Comparison of ENCODE assay signal across 10 cellular contexts in genomic region chr5:79845448-79846197, GRCh38.
DNase-seq lines count a peak whose midpoint lies in the region; ATAC-seq and TF ChIP-seq lines count a peak whose summit lies in the region.
"Had no signal": no experiment of that assay in that cellular context is flagged by ENCODE, and none has a peak within 500 bp of the region (broad histone marks: within the 10 kb centered on the region; RNA-seq: fewer than 3 reads in every experiment).

No MANE protein-coding gene starts in this region.

- ATAC-seq in activated CD8-positive, alpha-beta T cell treated with anti-CD3 and anti-CD28 coated beads for 36 hours, result peak; percentile 95
- no peak for ATAC-seq in HG02870 (IDR thresholded peaks at IDR 0.05; ENCODE audit: unreplicated experiment)

- POLR2A ChIA-PET in activated CD8-positive, alpha-beta T cell treated with anti-CD3 and anti-CD28 coated beads for 36 hours (lab: Charles Lee), result interaction anchor here (0.8 kb wide), 1 partner anchor 106 kb away, joined by 3 read pairs; no protein-coding TSS in a partner anchor

- H3K36me3 Mint-ChIP-seq in activated naive CD4-positive, alpha-beta T cell treated with anti-CD3 and anti-CD28 coated beads, Interleukin-2, amount 10 ng/mL, durations not matched to agents 7 days and 5 days, result no peaks in the 10 kb centered on the region
- no peaks in the 10 kb centered on the region for H3K36me3 Mint-ChIP-seq in activated CD8-positive, alpha-beta T cell treated with anti-CD3 and anti-CD28 coated beads for 36 hours (ENCODE audit: low read depth)
- H3K36me3 Mint-ChIP-seq: CD14-positive monocyte had no signal

- no peak overlapping the region for H3K27ac Mint-ChIP-seq in activated naive CD4-positive, alpha-beta T cell treated with anti-CD3 and anti-CD28 coated beads, Interleukin-2, amount 10 ng/mL, durations not matched to agents 7 days and 5 days
- H3K27ac Mint-ChIP-seq in activated CD8-positive, alpha-beta T cell treated with anti-CD3 and anti-CD28 coated beads for 36 hours, result peak overlapping the region; percentile 73
- H3K27ac Mint-ChIP-seq: CD14-positive monocyte had no signal

- no peak overlapping the region for H3K4me3 Mint-ChIP-seq in activated naive CD4-positive, alpha-beta T cell treated with anti-CD3 and anti-CD28 coated beads, Interleukin-2, amount 10 ng/mL, durations not matched to agents 7 days and 5 days
- H3K4me3 Mint-ChIP-seq in activated CD8-positive, alpha-beta T cell treated with anti-CD3 and anti-CD28 coated beads for 36 hours, result no peak overlapping the region
- H3K4me3 Mint-ChIP-seq: CD14-positive monocyte had no signal

- H3K9me3 Mint-ChIP-seq in activated naive CD4-positive, alpha-beta T cell treated with anti-CD3 and anti-CD28 coated beads, Interleukin-2, amount 10 ng/mL, durations not matched to agents 7 days and 5 days, result no peaks in the 10 kb centered on the region
- H3K9me3 Mint-ChIP-seq in activated CD8-positive, alpha-beta T cell treated with anti-CD3 and anti-CD28 coated beads for 36 hours, result peaks cover 1% of the 10 kb centered on the region
- H3K9me3 Mint-ChIP-seq: CD14-positive monocyte had no signal

- no peak for TF ChIP-seq CTCF in activated CD8-positive, alpha-beta T cell treated with anti-CD3 and anti-CD28 coated beads for 36 hours (IDR thresholded peaks at IDR 0.05)

- peaks cover 32% of the 10 kb centered on the region for H3K4me1 Mint-ChIP-seq in activated naive CD4-positive, alpha-beta T cell treated with anti-CD3 and anti-CD28 coated beads, Interleukin-2, amount 10 ng/mL, durations not matched to agents 7 days and 5 days
- peaks cover 10% of the 10 kb centered on the region for H3K4me1 Mint-ChIP-seq in activated CD8-positive, alpha-beta T cell treated with anti-CD3 and anti-CD28 coated beads for 36 hours (ENCODE audit: low read depth)
- H3K4me1 Mint-ChIP-seq: CD14-positive monocyte had no signal

- H3K27me3 Mint-ChIP-seq in activated naive CD4-positive, alpha-beta T cell treated with anti-CD3 and anti-CD28 coated beads, Interleukin-2, amount 10 ng/mL, durations not matched to agents 7 days and 5 days, result peaks cover 31% of the 10 kb centered on the region
- peaks cover 6% of the 10 kb centered on the region for H3K27me3 Mint-ChIP-seq in activated CD8-positive, alpha-beta T cell treated with anti-CD3 and anti-CD28 coated beads for 36 hours

- intact Hi-C loops in activated CD8-positive, alpha-beta T cell treated with anti-CD3 and anti-CD28 coated beads for 36 hours (cut with micrococcal nuclease), result no loop called here

- CTCF ChIA-PET in activated naive CD4-positive, alpha-beta T cell treated with anti-CD3 and anti-CD28 coated beads, Interleukin-2, amount 10 ng/mL, durations not matched to agents 7 days and 5 days (lab: Charles Lee), result interaction anchor here (0.6 kb wide), 1 partner anchor 117 kb away, joined by 3 read pairs; no protein-coding TSS in a partner anchor
- CTCF ChIA-PET in activated CD8-positive, alpha-beta T cell treated with anti-CD3 and anti-CD28 coated beads for 36 hours (lab: Charles Lee), result interaction anchor here (0.8 to 1.9 kb wide), 6 partner anchors 10 to 288 kb away, joined by 3 to 9 read pairs (median 3); no protein-coding TSS in a partner anchor

- peak; percentile 33 for DNase-seq in activated naive CD4-positive, alpha-beta T cell treated with anti-CD3 and anti-CD28 coated beads, Interleukin-2, amount 10 ng/mL, durations not matched to agents 7 days and 5 days
- no peak for DNase-seq in activated naive CD4-positive, alpha-beta T cell treated with Interleukin-2 at 50 U/mL for 16 hours
- DNase-seq in activated CD8-positive, alpha-beta T cell treated with anti-CD3 and anti-CD28 coated beads for 36 hours, result peak; percentile 76
- DNase-seq in foreskin melanocyte (peak; percentile 97), superior temporal gyrus (ENCODE audit: extremely low spot score) (peak; percentile 67), cerebellar cortex (ENCODE audit: low spot score) (no peak), NCI-H2081 (lab: John Stamatoyannopoulos, UW) (no peak)
- DNase-seq: NCI-H1436 treated with DMSO at 0.1 percent for 48 hours had no signal

Comparison
In these comparisons a context has a peak if more than half of its experiments do, and no peak if none do; other contexts are left out.
1. DNase-seq: peak in activated naive CD4-positive, alpha-beta T cell treated with anti-CD3 and anti-CD28 coated beads, Interleukin-2, amount 10 ng/mL, durations not matched to agents 7 days and 5 days (single experiment), activated CD8-positive, alpha-beta T cell treated with anti-CD3 and anti-CD28 coated beads for 36 hours (single experiment), foreskin melanocyte (single experiment) and superior temporal gyrus (single experiment); none in activated naive CD4-positive, alpha-beta T cell treated with Interleukin-2 at 50 U/mL for 16 hours (single experiment), cerebellar cortex (single experiment) and NCI-H2081 (0 of 2).